In the genomic region with DNA sequence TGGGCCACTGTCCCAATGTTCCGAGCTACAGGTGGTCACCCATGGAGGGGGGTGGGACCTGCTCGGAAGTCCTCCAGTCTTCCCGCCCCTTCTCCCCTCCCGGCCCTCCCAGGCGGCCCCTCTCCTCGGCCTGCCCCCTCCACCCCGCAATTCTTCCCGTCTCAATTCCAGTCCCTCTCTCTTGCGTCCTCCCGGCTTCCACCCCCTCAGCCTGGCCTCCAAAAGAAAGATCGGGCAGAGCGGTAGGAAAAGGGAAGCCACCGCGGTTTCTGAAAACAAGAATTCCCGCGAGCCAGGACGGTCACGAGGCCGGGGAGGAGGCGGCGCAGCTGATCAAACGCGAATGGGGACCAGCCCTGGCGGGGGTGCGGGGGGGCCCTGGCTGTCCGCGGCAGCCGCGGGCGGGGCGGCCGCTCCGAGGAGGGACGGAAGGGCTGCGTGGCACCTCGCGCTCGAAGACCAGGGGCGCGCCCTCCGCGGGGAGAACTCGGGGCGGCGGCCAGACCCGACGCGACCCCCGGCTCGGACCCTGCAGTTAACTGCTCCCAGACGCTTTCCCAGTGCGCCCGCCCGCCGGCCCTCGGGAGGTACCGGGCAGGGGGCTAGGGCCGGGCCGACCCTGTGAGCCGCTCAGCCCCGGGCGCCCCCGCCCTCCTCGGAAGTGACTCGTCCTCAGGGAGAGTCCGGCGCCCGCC, we compare ENCODE assay signal across 8 cellular contexts. TPM values are rescaled to one million over a fixed set of nuclear protein-coding genes. Genes with fewer than 3 reads are reported as not detected.
DNase-seq lines count a peak whose midpoint lies in the region; ATAC-seq and TF ChIP-seq lines count a peak whose summit lies in the region.

No MANE protein-coding gene starts in this region.

- TF ChIP-seq CTCF in AG09309 (IDR thresholded peaks at IDR 0.05; ENCODE audit: control insufficient read depth, insufficient read depth, low read depth, low read length, missing control alignments) (no peak), lower leg skin (IDR thresholded peaks at IDR 0.05) (no peak), stomach (IDR thresholded peaks at IDR 0.05) (no peak)

- peak in 1 of 2 donors; percentile 52 for TF ChIP-seq POLR2A in lower leg skin (IDR thresholded peaks at IDR 0.05)
- TF ChIP-seq POLR2A in stomach (IDR thresholded peaks at IDR 0.05): peak in 1 of 4 donors; percentile 8

- peak; percentile 6 for ATAC-seq in GM21360 (IDR thresholded peaks at IDR 0.05; ENCODE audit: unreplicated experiment)
- no peak for ATAC-seq in GM19463 (IDR thresholded peaks at IDR 0.05; ENCODE audit: unreplicated experiment)

- H3K27ac ChIP-seq in SJCRH30 (peak overlapping the region; percentile 38), stomach (peak overlapping the region; percentile 94 to 99 (median 96))
- H3K27ac ChIP-seq in effector memory CD4-positive, alpha-beta T cell (ENCODE audit: insufficient read depth, low read length, poor library complexity, severe bottlenecking): no peak overlapping the region

- WGBS in lower leg skin, 2 donors: 1% methylated on average over 36 to 60 of the region's 68 CpGs
- 1 to 4% (median 2%) methylated on average over 23 to 68 of the region's 68 CpGs for WGBS in stomach, 5 donors

- H3K27me3 ChIP-seq in SJCRH30 (no peaks in the 10 kb centered on the region), stomach (peaks cover 0 to 22% (median 0%) of the 10 kb centered on the region in 3 donors)
- peaks cover 25% of the 10 kb centered on the region for H3K27me3 ChIP-seq in effector memory CD4-positive, alpha-beta T cell (replicated peaks; ENCODE audit: control insufficient read depth, insufficient read depth, low read length, poor library complexity, severe bottlenecking)

- TF ChIP-seq EP300 in stomach (IDR thresholded peaks at IDR 0.05): peak; percentile 24

- H3K9me3 ChIP-seq in SJCRH30 (replicated peaks): no peaks in the 10 kb centered on the region
- H3K9me3 ChIP-seq in effector memory CD4-positive, alpha-beta T cell (ENCODE audit: control insufficient read depth, low read length): no peaks in the 10 kb centered on the region
- no peaks in the 10 kb centered on the region for H3K9me3 ChIP-seq in stomach

- peak overlapping the region; percentile 90 for H3K4me3 ChIP-seq in AG09309 (ENCODE audit: control insufficient read depth, low read depth, low read length)
- H3K4me3 ChIP-seq in SJCRH30: peak overlapping the region; percentile 71
- peak overlapping the region; percentile 59 for H3K4me3 ChIP-seq in effector memory CD4-positive, alpha-beta T cell (ENCODE audit: insufficient read depth, low read depth, low read length, poor library complexity, severe bottlenecking)
- H3K4me3 ChIP-seq in lower leg skin (ENCODE audit: low read depth, poor library complexity, severe bottlenecking): peak overlapping the region; percentile 87
- peak overlapping the region; percentile 56 to 82 (median 78) for H3K4me3 ChIP-seq in stomach

- intact Hi-C loops in lower leg skin (cut with DNase I; ENCODE audit: low total_unique reads): loop anchor here (10.0 kb wide), 1 partner anchor 74 kb away; no protein-coding TSS in a partner anchor
- intact Hi-C loops in stomach (cut with DNase I; ENCODE audit: low total_unique reads): no loop called here

- H3K4me1 ChIP-seq in SJCRH30: peaks cover 5% of the 10 kb centered on the region
- H3K4me1 ChIP-seq in effector memory CD4-positive, alpha-beta T cell (ENCODE audit: control insufficient read depth, insufficient read depth, low read length, poor library complexity, severe bottlenecking): peaks cover 19% of the 10 kb centered on the region
- H3K4me1 ChIP-seq in stomach: peaks cover 39 to 64% (median 58%) of the 10 kb centered on the region in 4 donors

- no peak for DNase-seq in AG09309 (ENCODE audit: low read depth)
- DNase-seq in SJCRH30: peak; percentile 39 to 49
- no peak for DNase-seq in effector memory CD4-positive, alpha-beta T cell
- peak; percentile 91 to 98 for DNase-seq in lower leg skin (ENCODE audit: low spot score in 2 of 2)
- peak; percentile 87 for DNase-seq in stomach
- no peak for DNase-seq in DMS153 (lab: John Stamatoyannopoulos, UW)

- H3K36me3 ChIP-seq in SJCRH30 (no peaks in the 10 kb centered on the region), stomach (peaks cover 0 to 12% (median 5%) of the 10 kb centered on the region in 4 donors)
- H3K36me3 ChIP-seq in effector memory CD4-positive, alpha-beta T cell (ENCODE audit: control insufficient read depth, insufficient read depth, low read length): no peaks in the 10 kb centered on the region

RNA-seq across cellular contexts. Expression of gene PXDC1, which starts 1.0 kb away (rescaled TPM):
- total RNA-seq in SJCRH30 (2014; rRNA removed; shearing (Covaris generic)): 7.8 and 8.1 TPM in 2 replicates
- total RNA-seq in lower leg skin: 100 to 1,000 TPM in 1 of 4 donors, 10 to 100 TPM in 3; 58.4 to 103 (median 72.4) TPM
- total RNA-seq in stomach: 10 to 100 TPM in 4 of 5 donors, 1 to 10 TPM in 1; 1.2 to 90.1 (median 74.1) TPM
- 10 to 100 TPM; 23.2 to 36.8 (median 29.0) TPM for polyA plus RNA-seq in stomach

Comparison
In these comparisons a context has a peak if more than half of its experiments do, and no peak if none do; other contexts are left out.
1. DNase-seq: peak in SJCRH30 (2 of 2), lower leg skin (2 of 2) and stomach (single experiment); none in AG09309 (single experiment), effector memory CD4-positive, alpha-beta T cell (0 of 3) and DMS153 (single experiment).
2. Peak in every context shown above with its lines, with median percentiles within 50 percentile points of each other: H3K4me3 ChIP-seq.